ENCODE assay signal across 25 cellular contexts in the genomic region with DNA sequence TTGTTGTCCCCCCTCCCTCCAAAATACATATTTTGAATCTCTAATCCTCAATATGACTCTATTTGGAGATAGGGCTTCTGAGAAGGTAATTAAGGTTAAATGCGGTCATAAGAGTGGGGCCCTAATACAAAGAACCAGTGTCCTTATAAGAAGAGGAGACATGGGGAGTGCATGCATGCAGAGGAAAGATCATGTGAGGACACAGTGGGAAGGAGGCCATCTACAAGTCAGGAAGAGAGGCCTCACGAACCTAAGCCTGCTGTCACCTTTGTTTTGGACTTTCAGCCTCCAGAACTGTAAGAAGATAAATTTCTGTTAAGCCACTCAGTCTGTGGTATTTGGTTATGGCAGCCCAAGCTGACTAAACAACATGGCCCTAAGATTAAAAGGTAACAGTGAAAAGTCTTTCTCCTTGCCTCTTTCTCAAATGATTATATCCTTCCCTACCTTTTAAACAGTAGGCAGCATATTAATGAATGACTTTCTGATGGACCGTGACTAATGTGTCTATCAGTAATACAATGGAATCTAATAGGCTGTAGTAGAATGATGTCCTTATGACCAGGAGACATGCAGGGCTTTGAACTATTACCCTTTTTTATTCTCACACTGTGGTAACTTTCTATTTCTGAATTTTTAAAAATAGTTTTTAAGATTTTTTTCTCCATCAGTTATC.
"Had no signal": no experiment of that assay in that cellular context is flagged by ENCODE, and none has a peak within 500 bp of the region (broad histone marks: within the 10 kb centered on the region; RNA-seq: fewer than 3 reads in every experiment).

No MANE protein-coding gene starts in this region.

- H3K27ac ChIP-seq: neutrophil, pancreas, prostate gland, right lobe of liver, sigmoid colon, suprapubic skin, testis, tibial artery, transverse colon, upper lobe of left lung, vagina had no signal

- DNase-seq: naive thymus-derived CD8-positive, alpha-beta T cell; nephron progenitor cell; nucleus accumbens; pancreas; right cardiac atrium; right lobe of liver; sigmoid colon; small intestine; stimulated activated CD4-positive, alpha-beta T cell treated with anti-CD3 and anti-CD28 coated beads, Interleukin-12 subunit alpha, Interleukin-12 subunit beta, amount 100 ng/mL, for 4 hours; stimulated activated CD4-positive, alpha-beta T cell treated with anti-CD3 and anti-CD28 coated beads, Interleukin-1b, Interleukin-23, amount 100 ng/mL, for 48 hours; stimulated activated CD4-positive, alpha-beta T cell treated with anti-CD3 and anti-CD28 coated beads, Interleukin-4, amount 100 ng/mL, for 1 hour; stimulated activated CD4-positive, alpha-beta T cell treated with anti-CD3 and anti-CD28 coated beads, Interleukin-4, amount 100 ng/mL, for 4 hours; stimulated activated CD8-positive, alpha-beta memory T cell treated with anti-CD3 and anti-CD28 coated beads, Interleukin-4, amount 100 ng/mL, for 48 hours; stimulated activated naive CD4-positive, alpha-beta T cell; stimulated activated naive CD8-positive, alpha-beta T cell treated with anti-CD3 and anti-CD28 coated beads, Interleukin-15, amount 100 ng/mL, for 72 hours; stimulated activated naive CD8-positive, alpha-beta T cell treated with anti-CD3 and anti-CD28 coated beads, Interleukin-15, Interleukin-2, amounts not matched to agents 100 U/mL and 50 U/mL, for 24 hours; substantia nigra; testis; tibial artery; transverse colon; upper lobe of left lung had no signal

- H3K9me3 ChIP-seq: neutrophil, pancreas, prostate gland, right lobe of liver, sigmoid colon, suprapubic skin, testis, tibial artery, transverse colon, upper lobe of left lung, vagina had no signal

- H3K4me1 ChIP-seq: pancreas, prostate gland, right lobe of liver, sigmoid colon, suprapubic skin, testis, tibial artery, vagina had no signal

- H3K4me3 ChIP-seq: pancreas, prostate gland, right lobe of liver, sigmoid colon, suprapubic skin, testis, tibial artery, transverse colon, upper lobe of left lung, vagina had no signal

- H3K36me3 ChIP-seq: neutrophil, pancreas, prostate gland, right lobe of liver, sigmoid colon, suprapubic skin, tibial artery, transverse colon, upper lobe of left lung, vagina had no signal
